In genomic region chr1:232904566-232904965, GRCh38 we compare ENCODE assay signal across 10 cellular contexts. TPM values are rescaled to one million over a fixed set of nuclear protein-coding genes. Genes with fewer than 3 reads are reported as not detected.
DNase-seq lines count a peak whose midpoint lies in the region; ATAC-seq and TF ChIP-seq lines count a peak whose summit lies in the region.
"Had no signal": no experiment of that assay in that cellular context is flagged by ENCODE, and none has a peak within 500 bp of the region (broad histone marks: within the 10 kb centered on the region; RNA-seq: fewer than 3 reads in every experiment).

No MANE protein-coding gene starts in this region.

- no peak overlapping the region for H3K27ac ChIP-seq in right atrium auricular region

- H3K4me3 Mint-ChIP-seq in activated T-helper 2 cell treated with anti-CD3 and anti-CD28 coated beads, Interferon-gamma antibody, Interleukin-2, Interleukin-4, amounts not matched to agents 10 μg/mL and 5 μg/mL and 100 μg/mL, durations not matched to agents 14 hours and 24 hours and 36 hours (ENCODE audit: low read depth): no peak overlapping the region
- H3K4me3 Mint-ChIP-seq: endodermal cell, IgD-negative memory B cell had no signal

- H3K27me3 Mint-ChIP-seq in activated T-helper 2 cell treated with anti-CD3 and anti-CD28 coated beads, Interferon-gamma antibody, Interleukin-2, Interleukin-4, amounts not matched to agents 10 μg/mL and 5 μg/mL and 100 μg/mL, durations not matched to agents 14 hours and 24 hours and 36 hours (ENCODE audit: low read depth): no peaks in the 10 kb centered on the region

- peak; percentile 63 for ATAC-seq in HG03342 (IDR thresholded peaks at IDR 0.05; ENCODE audit: unreplicated experiment)
- peak; percentile 43 for ATAC-seq in left colon
- no peak for ATAC-seq in GM19463 (IDR thresholded peaks at IDR 0.05; ENCODE audit: unreplicated experiment)

- peaks cover 67% of the 10 kb centered on the region for H3K4me1 Mint-ChIP-seq in activated T-helper 2 cell treated with anti-CD3 and anti-CD28 coated beads, Interferon-gamma antibody, Interleukin-2, Interleukin-4, amounts not matched to agents 10 μg/mL and 5 μg/mL and 100 μg/mL, durations not matched to agents 14 hours and 24 hours and 36 hours (ENCODE audit: low read depth)
- H3K4me1 Mint-ChIP-seq: IgD-negative memory B cell had no signal

- no peaks in the 10 kb centered on the region for H3K27me3 ChIP-seq in right atrium auricular region

- H3K4me3 ChIP-seq in right atrium auricular region: no peak overlapping the region

- intact Hi-C loops in activated T-helper 2 cell treated with anti-CD3 and anti-CD28 coated beads, Interferon-gamma antibody, Interleukin-2, Interleukin-4, amounts not matched to agents 10 μg/mL and 5 μg/mL and 100 μg/mL, durations not matched to agents 14 hours and 24 hours and 36 hours (cut with micrococcal nuclease): no loop called here
- intact Hi-C loops in left colon (cut with DNase I, micrococcal nuclease): no loop called here

- H3K9me3 Mint-ChIP-seq in activated T-helper 2 cell treated with anti-CD3 and anti-CD28 coated beads, Interferon-gamma antibody, Interleukin-2, Interleukin-4, amounts not matched to agents 10 μg/mL and 5 μg/mL and 100 μg/mL, durations not matched to agents 14 hours and 24 hours and 36 hours: no peaks in the 10 kb centered on the region
- H3K9me3 Mint-ChIP-seq: endodermal cell, IgD-negative memory B cell had no signal

- no peaks in the 10 kb centered on the region for H3K9me3 ChIP-seq in right atrium auricular region

- H3K4me1 ChIP-seq in right atrium auricular region: peaks cover 0 to 13% of the 10 kb centered on the region in 2 donors

- TF ChIP-seq CTCF in right atrium auricular region (IDR thresholded peaks at IDR 0.05): no peak

- H3K36me3 ChIP-seq in right atrium auricular region: no peaks in the 10 kb centered on the region

- DNase-seq in EL: peak; percentile 68
- DNase-seq in activated T-helper 2 cell treated with anti-CD3 and anti-CD28 coated beads, Interferon-gamma antibody, Interleukin-2, Interleukin-4, amounts not matched to agents 10 μg/mL and 5 μg/mL and 100 μg/mL, durations not matched to agents 14 hours and 24 hours and 36 hours (ENCODE audit: low spot score): peak; percentile 20
- DNase-seq in left colon: no peak
- DNase-seq in right atrium auricular region (ENCODE audit: low spot score): no peak
- DNase-seq in NCI-H345 treated with DMSO at 0.1 percent for 48 hours (lab: John Stamatoyannopoulos, UW; ENCODE audit: unreplicated experiment): no peak
- no peak for DNase-seq in NCI-H1694 treated with DMSO at 0.1 percent for 48 hours (lab: John Stamatoyannopoulos, UW)
- DNase-seq: endodermal cell had no signal

- H3K36me3 Mint-ChIP-seq in activated T-helper 2 cell treated with anti-CD3 and anti-CD28 coated beads, Interferon-gamma antibody, Interleukin-2, Interleukin-4, amounts not matched to agents 10 μg/mL and 5 μg/mL and 100 μg/mL, durations not matched to agents 14 hours and 24 hours and 36 hours (ENCODE audit: low read depth): no peaks in the 10 kb centered on the region
- H3K36me3 Mint-ChIP-seq: IgD-negative memory B cell had no signal

- no peak overlapping the region for H3K27ac Mint-ChIP-seq in activated T-helper 2 cell treated with anti-CD3 and anti-CD28 coated beads, Interferon-gamma antibody, Interleukin-2, Interleukin-4, amounts not matched to agents 10 μg/mL and 5 μg/mL and 100 μg/mL, durations not matched to agents 14 hours and 24 hours and 36 hours
- H3K27ac Mint-ChIP-seq: endodermal cell had no signal

RNA-seq across cellular contexts. Expression of gene NTPCR, which starts 45.8 kb away (rescaled TPM):
- 34.6 and 38.1 TPM in 2 replicates for total RNA-seq in activated T-helper 2 cell treated with anti-CD3 and anti-CD28 coated beads, Interferon-gamma antibody, Interleukin-2, Interleukin-4, amounts not matched to agents 10 μg/mL and 5 μg/mL and 100 μg/mL, durations not matched to agents 14 hours and 24 hours and 36 hours
- total RNA-seq in left colon (10 to 100 TPM; 51.2 to 54.0 TPM), right atrium auricular region (10 to 100 TPM; 27.3 to 39.3 TPM)

Comparison
In these comparisons a context has a peak if more than half of its experiments do, and no peak if none do; other contexts are left out.
1. DNase-seq: peak in EL (single experiment) and activated T-helper 2 cell treated with anti-CD3 and anti-CD28 coated beads, Interferon-gamma antibody, Interleukin-2, Interleukin-4, amounts not matched to agents 10 μg/mL and 5 μg/mL and 100 μg/mL, durations not matched to agents 14 hours and 24 hours and 36 hours (single experiment); none in left colon (0 of 2), right atrium auricular region (single experiment), NCI-H345 treated with DMSO at 0.1 percent for 48 hours (single experiment) and NCI-H1694 treated with DMSO at 0.1 percent for 48 hours (single experiment).